13 cellular contexts compared by ENCODE assay signal in the genomic region with DNA sequence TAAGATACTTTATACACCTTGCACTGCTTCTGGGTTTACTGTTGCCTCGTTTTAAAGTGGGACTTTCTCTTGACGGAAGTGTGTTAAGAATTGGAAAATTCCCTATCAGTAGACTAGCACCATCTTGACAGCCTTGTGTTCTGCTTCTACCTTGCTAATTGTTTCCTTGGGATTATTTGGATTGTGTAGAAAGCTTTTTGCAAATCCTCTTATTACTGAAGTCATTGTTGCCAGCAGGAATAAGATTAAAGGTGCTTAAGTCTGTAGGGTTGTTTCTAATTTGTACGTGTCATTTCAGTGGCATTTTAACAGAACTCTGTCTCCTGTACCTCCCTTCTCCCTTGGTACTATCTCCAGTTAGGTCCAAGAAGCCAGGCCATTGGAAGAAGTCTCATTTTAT.
DNase-seq lines count a peak whose midpoint lies in the region; ATAC-seq and TF ChIP-seq lines count a peak whose summit lies in the region.
"Had no signal": no experiment of that assay in that cellular context is flagged by ENCODE, and none has a peak within 500 bp of the region (broad histone marks: within the 10 kb centered on the region; RNA-seq: fewer than 3 reads in every experiment).

No MANE protein-coding gene starts in this region.

- peaks cover 32% of the 10 kb centered on the region for H3K4me1 ChIP-seq in neural progenitor cell
- H3K4me1 ChIP-seq: SJSA1 had no signal

- H3K27ac ChIP-seq in SU-DHL-6 (ENCODE audit: low read depth, low read length) = peak overlapping the region; percentile 99
- H3K27ac ChIP-seq in neural progenitor cell = peak overlapping the region; percentile 60
- H3K27ac ChIP-seq: coronary artery, SJSA1 had no signal

- H3K4me3 Mint-ChIP-seq in neural progenitor cell = no peak overlapping the region

- H3K27me3 Mint-ChIP-seq in neural progenitor cell (ENCODE audit: insufficient read depth, low read depth) = peaks cover 2% of the 10 kb centered on the region

- H3K36me3 Mint-ChIP-seq in neural progenitor cell = peaks cover 29% of the 10 kb centered on the region

- peaks cover 15% of the 10 kb centered on the region for H3K4me1 Mint-ChIP-seq in neural progenitor cell

- H3K27ac Mint-ChIP-seq in neural progenitor cell = no peak overlapping the region

- no peaks in the 10 kb centered on the region for H3K9me2 ChIP-seq in SU-DHL-6 (replicated peaks; ENCODE audit: insufficient read depth, low read length)

- peaks cover 20% of the 10 kb centered on the region for H3K9me3 Mint-ChIP-seq in neural progenitor cell

- H3K4me2 ChIP-seq in SU-DHL-6 (ENCODE audit: low read depth, low read length, poor library complexity, severe bottlenecking) = peak overlapping the region; percentile 96
- peak overlapping the region; percentile 73 for H3K4me2 ChIP-seq in neural progenitor cell

- H3K36me3 ChIP-seq in SU-DHL-6 (ENCODE audit: low read length) = 0 out of 2 replicates have a peak, but pooled peaks cover under 1% of the 10 kb centered on the region
- H3K36me3 ChIP-seq in neural progenitor cell = peaks cover 9% of the 10 kb centered on the region
- H3K36me3 ChIP-seq: SJSA1 had no signal

- ATAC-seq in GM18861 (IDR thresholded peaks at IDR 0.05; ENCODE audit: unreplicated experiment) = peak; percentile 3
- ATAC-seq in HG03066 (IDR thresholded peaks at IDR 0.05; ENCODE audit: low read depth, unreplicated experiment) = peak; percentile 1

- H2AFZ ChIP-seq in SU-DHL-6 (ENCODE audit: low read depth, low read length, severe bottlenecking) (peak overlapping the region; percentile 1), neural progenitor cell (replicated peaks) (no peak overlapping the region)

- H3K4me3 ChIP-seq in SU-DHL-6 (ENCODE audit: insufficient read depth, low read length, poor library complexity, severe bottlenecking) = peak overlapping the region; percentile 43
- H3K4me3 ChIP-seq in neural progenitor cell = peak overlapping the region; percentile 20
- H3K4me3 ChIP-seq: coronary artery, SJSA1 had no signal

- DNase-seq in neural progenitor cell (ENCODE audit: low spot score) (peak; percentile 53), NCI-H2227 treated with DMSO at 0.1 percent for 48 hours (lab: John Stamatoyannopoulos, UW) (no peak), SKM-1 treated with dmso at 0.1 percent for 144 hours (lab: John Stamatoyannopoulos, UW; ENCODE audit: unreplicated experiment) (no peak), OCI-M2 (lab: John Stamatoyannopoulos, UW; ENCODE audit: unreplicated experiment) (no peak)
- DNase-seq in activated naive CD4-positive, alpha-beta T cell treated with anti-CD3 and anti-CD28 coated beads, Interleukin-2, amount 50 U/mL, for 16 hours = no peak
- DNase-seq: activated CD4-positive, CD25-positive, alpha-beta regulatory T cell; NCI-H1436 treated with DMSO at 0.1 percent for 48 hours; stimulated activated naive CD4-positive, alpha-beta T cell treated with Interleukin-2 at 50 U/mL for 16 hours had no signal

- TF ChIP-seq CTCF in SU-DHL-6 (IDR thresholded peaks at IDR 0.05; ENCODE audit: insufficient read depth, low read length, poor library complexity, severe bottlenecking) (no peak), neural progenitor cell (IDR thresholded peaks at IDR 0.05) (no peak)

- H3K27me3 ChIP-seq in SU-DHL-6 (ENCODE audit: low read length) (no peaks in the 10 kb centered on the region), neural progenitor cell (no peaks in the 10 kb centered on the region)
- H3K27me3 ChIP-seq: SJSA1 had no signal

- H3K9ac ChIP-seq in SU-DHL-6 (ENCODE audit: low read length) = peak overlapping the region; percentile 53
- no peak overlapping the region for H3K9ac ChIP-seq in neural progenitor cell

- H4K20me1 ChIP-seq in SU-DHL-6 (ENCODE audit: low read depth, low read length) (no peaks in the 10 kb centered on the region), neural progenitor cell (ENCODE audit: low read depth) (peaks cover 62% of the 10 kb centered on the region)

- peaks cover 53% of the 10 kb centered on the region for H3F3A ChIP-seq in SU-DHL-6 (ENCODE audit: insufficient read depth)
- peaks cover 43% of the 10 kb centered on the region for H3F3A ChIP-seq in neural progenitor cell (ENCODE audit: low read depth)

- H3K79me2 ChIP-seq in SU-DHL-6 (ENCODE audit: insufficient read depth, low read length) = peaks cover 36% of the 10 kb centered on the region
- H3K79me2 ChIP-seq in neural progenitor cell (ENCODE audit: low read depth) = peaks cover 97% of the 10 kb centered on the region

- H3K9me3 ChIP-seq in SU-DHL-6 (ENCODE audit: insufficient read depth, low read length) (peaks cover 10% of the 10 kb centered on the region; the same call in 1 of the 2 replicates), neural progenitor cell (ENCODE audit: low read depth) (peaks cover 7% of the 10 kb centered on the region)
